Comparison of ENCODE assay signal across 1 cellular context in genomic region chr4:119580293-119580692, GRCh38.
TF ChIP-seq lines count a peak whose summit lies in the region.

No MANE protein-coding gene starts in this region.

TF ChIP-seq in GM23338, 12 proteins besides CTCF, POLR2A, EP300 and RAD21 (continued from another document):
- TF ChIP-seq ETS1 (IDR thresholded peaks at IDR 0.05) (no peak), CREB1 (CRISPR knock-in tag; IDR thresholded peaks at IDR 0.05; ENCODE audit: low read depth) (no peak), JUNB (IDR thresholded peaks at IDR 0.05; ENCODE audit: unreplicated experiment) (no peak), ZNF462 (CRISPR knock-in tag; IDR thresholded peaks at IDR 0.05) (no peak), ZNF114 (CRISPR knock-in tag; IDR thresholded peaks at IDR 0.05) (no peak), REST (IDR thresholded peaks at IDR 0.05; ENCODE audit: unreplicated experiment) (no peak), ZNF331 (CRISPR knock-in tag; IDR thresholded peaks at IDR 0.05; ENCODE audit: low read depth) (no peak), EZH2phosphoT487 (IDR thresholded peaks at IDR 0.05; ENCODE audit: unreplicated experiment) (no peak), EZH2 (IDR thresholded peaks at IDR 0.05; ENCODE audit: low read depth, unreplicated experiment) (no peak), POLR2AphosphoS5 (IDR thresholded peaks at IDR 0.05; ENCODE audit: low read depth) (no peak)
